In the genomic region with DNA sequence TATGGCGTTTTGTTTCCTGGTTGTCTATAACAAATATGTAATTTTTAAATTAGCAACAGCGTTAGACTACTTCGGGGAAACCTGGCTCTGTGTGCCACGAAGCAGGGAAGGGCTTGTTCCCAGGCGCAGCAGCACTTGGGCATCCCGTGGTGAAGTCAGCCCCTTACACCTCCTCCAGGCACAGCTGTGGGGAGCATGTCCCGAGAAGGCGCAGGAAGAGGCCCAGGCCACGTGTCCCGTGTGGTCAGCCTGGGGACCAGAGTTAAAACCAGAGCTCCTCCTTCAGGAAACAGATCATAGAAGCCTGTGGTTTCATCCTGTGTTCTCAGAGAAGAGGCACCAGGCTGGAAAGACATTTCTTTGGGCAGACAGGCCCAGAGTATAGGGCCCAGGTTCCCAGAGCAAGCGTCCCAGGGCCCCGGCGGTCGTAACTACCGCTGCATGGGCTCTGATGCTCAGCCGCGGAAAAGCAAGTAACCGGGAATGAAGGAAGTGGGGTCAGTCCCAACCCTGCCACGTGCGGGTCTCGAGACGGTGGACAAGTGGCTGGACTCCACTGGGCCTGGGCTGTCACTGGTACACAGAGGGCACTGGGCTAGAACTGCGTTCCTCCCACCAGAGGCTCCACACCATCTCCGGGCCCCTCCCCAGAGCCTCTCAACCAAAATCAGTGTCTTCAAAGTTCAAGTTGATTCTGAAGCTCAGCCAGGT, we compare ENCODE assay signal across 1 cellular context.
TF ChIP-seq lines count a peak whose summit lies in the region.

No MANE protein-coding gene starts in this region.

TF ChIP-seq in IMR-90, 13 proteins besides CTCF, POLR2A, EP300 and RAD21:
- 0 out of 2 replicates have a peak, but pooled peaks have one; percentile 32 for TF ChIP-seq BHLHE40 (IDR thresholded peaks at IDR 0.05; ENCODE audit: low read depth, low read length)
- TF ChIP-seq CEBPB (IDR thresholded peaks at IDR 0.05; ENCODE audit: low read depth, low read length) = no peak
- TF ChIP-seq FOS (IDR thresholded peaks at IDR 0.05; ENCODE audit: low read depth, low read length) = no peak
- no peak for TF ChIP-seq CHD1 (IDR thresholded peaks at IDR 0.05; ENCODE audit: low read depth, low read length)
- TF ChIP-seq, protein P1, sequence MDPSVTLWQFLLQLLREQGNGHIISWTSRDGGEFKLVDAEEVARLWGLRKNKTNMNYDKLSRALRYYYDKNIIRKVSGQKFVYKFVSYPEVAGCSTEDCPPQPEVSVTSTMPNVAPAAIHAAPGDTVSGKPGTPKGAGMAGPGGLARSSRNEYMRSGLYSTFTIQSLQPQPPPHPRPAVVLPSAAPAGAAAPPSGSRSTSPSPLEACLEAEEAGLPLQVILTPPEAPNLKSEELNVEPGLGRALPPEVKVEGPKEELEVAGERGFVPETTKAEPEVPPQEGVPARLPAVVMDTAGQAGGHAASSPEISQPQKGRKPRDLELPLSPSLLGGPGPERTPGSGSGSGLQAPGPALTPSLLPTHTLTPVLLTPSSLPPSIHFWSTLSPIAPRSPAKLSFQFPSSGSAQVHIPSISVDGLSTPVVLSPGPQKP (IDR thresholded peaks at IDR 0.05; ENCODE audit: borderline replicate concordance, low read depth, low read length) = no peak
- TF ChIP-seq, protein P2, sequence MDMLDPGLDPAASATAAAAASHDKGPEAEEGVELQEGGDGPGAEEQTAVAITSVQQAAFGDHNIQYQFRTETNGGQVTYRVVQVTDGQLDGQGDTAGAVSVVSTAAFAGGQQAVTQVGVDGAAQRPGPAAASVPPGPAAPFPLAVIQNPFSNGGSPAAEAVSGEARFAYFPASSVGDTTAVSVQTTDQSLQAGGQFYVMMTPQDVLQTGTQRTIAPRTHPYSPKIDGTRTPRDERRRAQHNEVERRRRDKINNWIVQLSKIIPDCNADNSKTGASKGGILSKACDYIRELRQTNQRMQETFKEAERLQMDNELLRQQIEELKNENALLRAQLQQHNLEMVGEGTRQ (IDR thresholded peaks at IDR 0.05; ENCODE audit: low read depth, low read length) = peak; percentile 97
- TF ChIP-seq MXI1 (IDR thresholded peaks at IDR 0.05; ENCODE audit: borderline replicate concordance, low read depth, low read length) = peak; percentile 98
- TF ChIP-seq MAZ (IDR thresholded peaks at IDR 0.05; ENCODE audit: borderline replicate concordance, low read depth, low read length) = peak; percentile 57; the same call in 1 of the 2 replicates
- TF ChIP-seq SMC3 (IDR thresholded peaks at IDR 0.05; ENCODE audit: low read depth, low read length) = peak; percentile 23; the same call in 1 of the 2 replicates
- TF ChIP-seq NFE2L2 (IDR thresholded peaks at IDR 0.05; ENCODE audit: low read depth, low read length) = no peak
- no peak for TF ChIP-seq RFX5 (IDR thresholded peaks at IDR 0.05; ENCODE audit: low read depth, low read length)
- TF ChIP-seq RCOR1 (IDR thresholded peaks at IDR 0.05; ENCODE audit: insufficient replicate concordance, low read length) = no peak
- TF ChIP-seq MAFK (IDR thresholded peaks at IDR 0.05; ENCODE audit: low read depth, low read length) = no peak
